Comparison of ENCODE assay signal across 8 cellular contexts in the genomic region with DNA sequence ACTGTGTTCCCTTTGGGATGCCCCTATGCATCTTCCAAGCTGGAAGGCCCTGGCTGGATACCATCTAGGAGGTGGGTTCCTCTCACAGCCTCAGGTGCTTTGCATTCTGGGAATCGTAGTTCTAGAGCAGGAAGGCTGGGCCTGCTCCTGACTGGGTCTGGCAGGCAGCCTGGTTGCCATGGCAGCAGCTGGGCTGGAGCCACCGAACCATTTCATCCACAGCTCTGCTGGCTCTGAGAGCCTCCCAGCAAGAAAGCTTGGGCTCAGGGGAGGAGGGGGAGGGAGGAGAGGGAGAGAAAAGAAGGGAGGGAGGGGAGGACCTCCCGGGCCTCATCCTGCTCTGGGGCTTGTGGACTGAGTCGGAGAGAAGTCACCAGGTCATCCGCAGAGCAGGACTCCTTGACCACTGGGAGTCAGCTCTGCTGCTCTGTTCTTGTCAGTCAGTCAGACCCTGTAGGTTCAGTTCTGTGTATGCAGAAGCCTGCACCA.
A peak's percentile ranks its signal among the peaks of the same experiment; 100 is the strongest.
DNase-seq lines count a peak whose midpoint lies in the region; ATAC-seq and TF ChIP-seq lines count a peak whose summit lies in the region.

No MANE protein-coding gene starts in this region.

- no peaks in the 10 kb centered on the region for H3K4me1 ChIP-seq in adipocyte (ENCODE audit: control insufficient read depth, insufficient read depth, low read length)
- H3K4me1 ChIP-seq in right cardiac atrium (ENCODE audit: control insufficient read depth, insufficient read depth, low read length) = no peaks in the 10 kb centered on the region
- H3K4me1 ChIP-seq in spleen = peaks cover 0 to 14% (median 11%) of the 10 kb centered on the region in 6 donors
- no peaks in the 10 kb centered on the region for H3K4me1 ChIP-seq in vagina

- no peak overlapping the region for H3K27ac ChIP-seq in right cardiac atrium (ENCODE audit: low read length)
- no peak overlapping the region for H3K27ac ChIP-seq in spleen
- H3K27ac ChIP-seq in vagina = no peak overlapping the region

- ATAC-seq in right cardiac atrium (peak; percentile 88 to 89), GM21381 (IDR thresholded peaks at IDR 0.05; ENCODE audit: unreplicated experiment) (no peak)

- DNase-seq in ELR (ENCODE audit: low read depth) (peak; percentile 48), NCI-H146 treated with DMSO at 0.1 percent for 48 hours (lab: John Stamatoyannopoulos, UW; ENCODE audit: unreplicated experiment) (peak; percentile 43), adipocyte (ENCODE audit: low read depth) (peak; percentile 43), right cardiac atrium (peak; percentile 81 to 94 (median 93)), spleen (peak; percentile 87), vagina (ENCODE audit: extremely low spot score in 2 of 2) (no peak)
- DNase-seq in stimulated activated CD4-positive, alpha-beta T cell treated with anti-CD3 and anti-CD28 coated beads, Interleukin-4, amount 100 ng/mL, for 24 hours = no peak

- peaks cover 79% of the 10 kb centered on the region for H3K27me3 ChIP-seq in adipocyte (replicated peaks; ENCODE audit: control insufficient read depth, insufficient read depth, low read length)
- H3K27me3 ChIP-seq in right cardiac atrium (ENCODE audit: control insufficient read depth, insufficient read depth) = no peaks in the 10 kb centered on the region
- peaks cover 0 to 68% (median 7%) of the 10 kb centered on the region in 7 donors for H3K27me3 ChIP-seq in spleen (replicated peaks in 1 of 7)
- H3K27me3 ChIP-seq in vagina = no peaks in the 10 kb centered on the region

- no peak for TF ChIP-seq POLR2A in spleen (IDR thresholded peaks at IDR 0.05)
- TF ChIP-seq POLR2A in vagina (IDR thresholded peaks at IDR 0.05) = no peak

- WGBS in right cardiac atrium = 11% methylated on average over 5 of the region's 5 CpGs
- 14 to 23% (median 14%) methylated on average over 5 of the region's 5 CpGs for WGBS in spleen, 5 donors

- peaks cover 2% of the 10 kb centered on the region for H3K9me3 ChIP-seq in adipocyte (ENCODE audit: control insufficient read depth, low read length)
- H3K9me3 ChIP-seq in right cardiac atrium (ENCODE audit: control insufficient read depth, low read length) = no peaks in the 10 kb centered on the region
- H3K9me3 ChIP-seq in spleen = no peaks in the 10 kb centered on the region
- no peaks in the 10 kb centered on the region for H3K9me3 ChIP-seq in vagina

- intact Hi-C loops in right cardiac atrium (cut with DNase I) = no loop called here
- intact Hi-C loops in spleen (cut with DNase I; ENCODE audit: low total_unique reads) = no loop called here
- intact Hi-C loops in vagina (cut with DNase I) = no loop called here

- no peaks in the 10 kb centered on the region for H3K36me3 ChIP-seq in adipocyte (ENCODE audit: control insufficient read depth, insufficient read depth, low read length, severe bottlenecking)
- H3K36me3 ChIP-seq in spleen = no peaks in the 10 kb centered on the region
- no peaks in the 10 kb centered on the region for H3K36me3 ChIP-seq in vagina

- TF ChIP-seq CTCF in spleen (IDR thresholded peaks at IDR 0.05 in 8 of 11, conservative IDR thresholded peaks at IDR 0.05 in 3 of 11) (no peak), vagina (IDR thresholded peaks at IDR 0.05) (no peak)

- no peak overlapping the region for H3K9ac ChIP-seq in adipocyte (ENCODE audit: low read length)

- H3K4me3 ChIP-seq in adipocyte (ENCODE audit: low read length) (no peak overlapping the region), right cardiac atrium (ENCODE audit: low read length) (no peak overlapping the region), spleen (no peak overlapping the region), vagina (no peak overlapping the region)

Comparison
In these comparisons a context has a peak if more than half of its experiments do, and no peak if none do; other contexts are left out.
1. DNase-seq: peak in ELR (single experiment), NCI-H146 treated with DMSO at 0.1 percent for 48 hours (single experiment), adipocyte (single experiment), right cardiac atrium (3 of 3) and spleen (single experiment); none in vagina (0 of 2) and stimulated activated CD4-positive, alpha-beta T cell treated with anti-CD3 and anti-CD28 coated beads, Interleukin-4, amount 100 ng/mL, for 24 hours (single experiment).